In the genomic region with DNA sequence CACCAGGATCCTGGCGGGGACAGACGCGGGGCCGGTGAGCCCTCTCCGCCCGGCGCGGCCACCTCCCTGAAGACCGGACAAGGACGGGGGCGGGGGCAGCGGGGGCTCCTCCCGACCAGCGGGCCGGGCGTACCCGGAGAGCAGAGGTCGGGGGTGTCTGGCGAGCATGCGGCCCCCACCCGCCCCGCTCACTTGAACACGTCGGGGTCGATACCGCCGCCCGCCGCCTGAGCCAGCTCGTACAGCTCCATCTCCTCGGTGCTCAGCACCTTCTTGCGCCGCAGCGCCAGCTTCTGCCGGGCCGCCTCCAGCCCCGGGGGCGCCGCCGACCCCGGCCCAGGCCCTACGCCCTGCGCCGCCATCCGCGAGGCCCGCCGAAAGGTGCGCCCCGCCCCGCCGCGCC, we compare ENCODE assay signal across 8 cellular contexts. TPM values are rescaled to one million over a fixed set of nuclear protein-coding genes. Genes with fewer than 3 reads are reported as not detected.
DNase-seq lines count a peak whose midpoint lies in the region; ATAC-seq and TF ChIP-seq lines count a peak whose summit lies in the region.
"Not testable (repeated sequence)": the region's sequence is repeated elsewhere in the genome, so short reads cannot be mapped to it uniquely, and the experiment has no call there.

A gene with protein sequence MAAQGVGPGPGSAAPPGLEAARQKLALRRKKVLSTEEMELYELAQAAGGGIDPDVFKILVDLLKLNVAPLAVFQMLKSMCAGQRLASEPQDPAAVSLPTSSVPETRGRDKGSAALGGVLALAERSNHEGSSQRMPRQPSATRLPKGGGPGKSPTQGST (minus strand): TSS at position 383 of the 403 bp plus-strand sequence. CDS start 21 bp downstream, at position 362.

- peaks cover 20% of the 10 kb centered on the region; the same call in 1 of the 2 replicates for H3K79me2 ChIP-seq in H9 (ENCODE audit: insufficient read depth, low read length)

- WGBS in H9 (ENCODE audit: extremely low coverage, insufficient read length, low lambda C conversion rate) = no CpG with 5 or more reads among the region's 53 CpGs
- WGBS in iPS DF 6.9 (ENCODE audit: insufficient coverage, insufficient read length) = no CpG with 5 or more reads among the region's 53 CpGs

- intact Hi-C loops in upper lobe of right lung (cut with DNase I) = not testable (repeated sequence)

- H4K5ac ChIP-seq in H9 (ENCODE audit: insufficient read length, low read depth, low read length) = peak within 1 kb of the TSS; percentile 97

- H3K27ac ChIP-seq in H9 (ENCODE audit: insufficient read length, low read depth, low read length) (peak within 1 kb of the TSS; percentile 61), coronary artery (peak within 1 kb of the TSS; percentile 79 to 92), upper lobe of right lung (peak within 1 kb of the TSS; percentile 91)
- not testable (repeated sequence) for H3K27ac ChIP-seq in iPS DF 6.9 (ENCODE audit: low read length)

- not testable (repeated sequence) for H3K79me1 ChIP-seq in H9 (ENCODE audit: insufficient read depth, low read depth, low read length, poor library complexity, severe bottlenecking)

- TF ChIP-seq CTCF in H9 (conservative IDR thresholded peaks at IDR 0.05); coronary artery (IDR thresholded peaks at IDR 0.05); omental fat pad (IDR thresholded peaks at IDR 0.05); upper lobe of right lung (IDR thresholded peaks at IDR 0.05): not testable (repeated sequence)

- peaks cover 7 to 20% (median 19%) of the 10 kb centered on the region in 3 experiments; a peak in 6 of 7 replicates for H3K36me3 Mint-ChIP-seq in H9 (ENCODE audit: insufficient read depth in 1 of 3, low read depth in 3 of 3)

- peak within 1 kb of the TSS; percentile 59 for H3K56ac ChIP-seq in H9 (ENCODE audit: insufficient read length, low read depth, low read length)

- peak within 1 kb of the TSS; percentile 84 for H2BK5ac ChIP-seq in H9 (ENCODE audit: insufficient read length, low read length)

- peak within 1 kb of the TSS; percentile 96 for H3K4me3 Mint-ChIP-seq in H9

- not testable (repeated sequence) for H2BK12ac ChIP-seq in H9 (ENCODE audit: insufficient read length, low read depth, low read length)

- H3K4ac ChIP-seq in H9 (ENCODE audit: low read depth, low read length) = peak within 1 kb of the TSS; percentile 91; the same call in 1 of the 2 replicates

- H2BK120ac ChIP-seq in H9 (ENCODE audit: low read depth, low read length, poor library complexity, severe bottlenecking) = not testable (repeated sequence)

- not testable (repeated sequence) for H3T11ph ChIP-seq in H9 (ENCODE audit: low read length)

- not testable (repeated sequence) for H3K9me3 ChIP-seq in H9 (ENCODE audit: control insufficient read depth, low read depth, low read length); iPS DF 6.9 (ENCODE audit: control insufficient read depth, insufficient read depth, low read length); upper lobe of right lung

- H3K4me2 ChIP-seq in H9 (ENCODE audit: insufficient read depth, insufficient read length, low read length) = peak within 1 kb of the TSS; percentile 93

- H4K20me1 ChIP-seq in H9 (ENCODE audit: control insufficient read depth, insufficient read depth, insufficient read length) = not testable (repeated sequence)

- not testable (repeated sequence) for H3K27me3 Mint-ChIP-seq in H9 (ENCODE audit: low read depth)

- peak within 1 kb of the TSS; percentile 96 for H4K91ac ChIP-seq in H9 (ENCODE audit: insufficient read length, low read depth, low read length)

- not testable (repeated sequence) for H2AFZ ChIP-seq in H9 (ENCODE audit: low read length)

- not testable (repeated sequence) for H4K8ac ChIP-seq in H9 (replicated peaks; ENCODE audit: insufficient read length, low read depth, low read length)

- H3K23me2 ChIP-seq in H9 (ENCODE audit: insufficient read length, low read depth, low read length, poor library complexity, severe bottlenecking) = not testable (repeated sequence)

- peaks cover 6 to 17% of the 10 kb centered on the region in 2 experiments; a peak in 3 of 4 replicates for H3K4me1 Mint-ChIP-seq in H9

- not testable (repeated sequence) for H2BK15ac ChIP-seq in H9 (ENCODE audit: low read depth, low read length)

- peak within 1 kb of the TSS; percentile 87 for H3K4me3 ChIP-seq in coronary artery
- peak within 1 kb of the TSS; percentile 96 for H3K4me3 ChIP-seq in iPS DF 6.9 (ENCODE audit: low read length)
- H3K4me3 ChIP-seq in upper lobe of right lung = peak within 1 kb of the TSS; percentile 77

- H2BK20ac ChIP-seq in H9 (ENCODE audit: low read depth, low read length, poor library complexity, severe bottlenecking) = not testable (repeated sequence)

- H3K23ac ChIP-seq in H9 (ENCODE audit: insufficient read length, low read depth, low read length) = not testable (repeated sequence)

- not testable (repeated sequence) for H3K9me3 Mint-ChIP-seq in H9

- H3K18ac ChIP-seq in H9 (ENCODE audit: insufficient read length, low read depth, low read length) = peak within 1 kb of the TSS; percentile 95

- ATAC-seq in GM18499 (IDR thresholded peaks at IDR 0.05; ENCODE audit: insufficient read depth, unreplicated experiment) = peak; percentile 5
- peak; percentile 15 for ATAC-seq in omental fat pad (ENCODE audit: low FRiP score)
- ATAC-seq in upper lobe of right lung = peak; percentile 3

- H3K9ac ChIP-seq in H9 (ENCODE audit: extremely low read depth, insufficient read length, low read length) = peak within 1 kb of the TSS; percentile 99

- H3K27ac Mint-ChIP-seq in H9 = peak within 1 kb of the TSS; percentile 98 to 99 (median 99); a peak in 6 of 7 replicates

- not testable (repeated sequence) for H3K36me3 ChIP-seq in iPS DF 6.9 (ENCODE audit: control insufficient read depth, insufficient read depth, low read length); upper lobe of right lung

- H3K14ac ChIP-seq in H9 (ENCODE audit: insufficient read depth, low read length) = peak within 1 kb of the TSS; percentile 98

- DNase-seq in H9; HT1080 (ENCODE audit: low read depth); coronary artery (ENCODE audit: low spot score); iPS DF 6.9 (ENCODE audit: low read depth, low spot score); omental fat pad (ENCODE audit: low spot score); upper lobe of right lung: not testable (repeated sequence)
- peak; percentile 40 to 76 (median 46) for DNase-seq in activated CD4-positive, CD25-positive, alpha-beta regulatory T cell (lab: John Stamatoyannopoulos, UW)

- H3K27me3 ChIP-seq in H9 (ENCODE audit: insufficient read depth, low read length); iPS DF 6.9 (ENCODE audit: control insufficient read depth, insufficient read depth, low read length); upper lobe of right lung: not testable (repeated sequence)

- H3K4me1 ChIP-seq in H9 (ENCODE audit: insufficient read depth, low read length); iPS DF 6.9 (ENCODE audit: control insufficient read depth, insufficient read depth, low read length): not testable (repeated sequence)
- peaks cover 21% of the 10 kb centered on the region for H3K4me1 ChIP-seq in upper lobe of right lung

- not testable (repeated sequence) for H2AK5ac ChIP-seq in H9 (ENCODE audit: insufficient read length, low read length)

RNA-seq across cellular contexts. Expression of the gene that starts here (rescaled TPM):
- 127 and 144 TPM in 2 replicates for total RNA-seq in H9 (2021)
- 135 and 175 TPM in 2 replicates for total RNA-seq in HT1080 (2014; rRNA removed; shearing (Covaris generic))
- 86.7 and 108 TPM in 2 replicates for polyA plus RNA-seq in HT1080 (2015; cell fraction: cytosol; rRNA removed)
- polyA plus RNA-seq in HT1080 (2015; cell fraction: nucleus; rRNA removed) = 27.1 and 28.0 TPM in 2 replicates
- total RNA-seq in omental fat pad = 10 to 100 TPM; 21.8 to 39.7 (median 26.0) TPM
- total RNA-seq in upper lobe of right lung = 46.5 TPM
